27 cellular contexts compared by ENCODE assay signal in genomic region chr13:102708991-102709390, GRCh38. TPM values are rescaled to one million over a fixed set of nuclear protein-coding genes. Genes with fewer than 3 reads are reported as not detected.
DNase-seq lines count a peak whose midpoint lies in the region; ATAC-seq and TF ChIP-seq lines count a peak whose summit lies in the region.
"Had no signal": no experiment of that assay in that cellular context is flagged by ENCODE, and none has a peak within 500 bp of the region (broad histone marks: within the 10 kb centered on the region; RNA-seq: fewer than 3 reads in every experiment).

No MANE protein-coding gene starts in this region.

- H3K27ac ChIP-seq in neuronal stem cell (replicated peaks; ENCODE audit: low read length) (no peak overlapping the region), psoas muscle (peak overlapping the region; percentile 92)
- H3K27ac ChIP-seq: BLaER1 had no signal

- no peak overlapping the region for H2AFZ ChIP-seq in neuronal stem cell (ENCODE audit: low read length)

- no peak overlapping the region for H3K23ac ChIP-seq in neuronal stem cell (ENCODE audit: low read depth, low read length, poor library complexity)

- H2BK5ac ChIP-seq in neuronal stem cell (ENCODE audit: low read length) = no peak overlapping the region

- TF ChIP-seq CTCF in psoas muscle (IDR thresholded peaks at IDR 0.05) = no peak

- H3K27me3 ChIP-seq in neuronal stem cell (ENCODE audit: control insufficient read depth in 3 of 3, insufficient read depth in 3 of 3, low read depth in 1 of 3, low read length in 3 of 3) (no peaks in the 10 kb centered on the region), psoas muscle (ENCODE audit: insufficient read depth in 3 of 3, low read length in 2 of 3) (no peaks in the 10 kb centered on the region)
- H3K27me3 ChIP-seq: BE2C, BLaER1 had no signal

- H2BK12ac ChIP-seq in neuronal stem cell (ENCODE audit: low read length) = no peak overlapping the region

- H3K4me1 ChIP-seq in neuronal stem cell (ENCODE audit: control insufficient read depth in 2 of 2, insufficient read depth in 1 of 2, low read depth in 1 of 2, low read length in 2 of 2) = no peaks in the 10 kb centered on the region
- H3K4me1 ChIP-seq in psoas muscle = peaks cover 38% of the 10 kb centered on the region
- H3K4me1 ChIP-seq: BE2C, BLaER1 had no signal

- H3K79me1 ChIP-seq in neuronal stem cell (ENCODE audit: low read depth, low read length) = no peaks in the 10 kb centered on the region

- no peak overlapping the region for H3K4ac ChIP-seq in neuronal stem cell (ENCODE audit: low read length)

- DNase-seq in kidney tubule cell (ENCODE audit: low spot score) (peak; percentile 46), neuronal stem cell (ENCODE audit: low spot score) (no peak), psoas muscle (no peak), NCI-H2081 (lab: John Stamatoyannopoulos, UW) (no peak)
- DNase-seq: 8988T; ACHN; BE2C; C1 segment of cervical spinal cord; CD4-positive, alpha-beta memory T cell; CD4-positive, CD25-positive, alpha-beta regulatory T cell; CD8-positive, alpha-beta memory T cell; COR-L47; DMS 273 treated with DMSO at 0.1 percent for 48 hours; DMS153; DMS53; DMS79; DND-41; EL; GF-D8 had no signal

- ATAC-seq in psoas muscle (no peak), HG03039 (IDR thresholded peaks at IDR 0.05; ENCODE audit: unreplicated experiment) (no peak), GM19395 (IDR thresholded peaks at IDR 0.05; ENCODE audit: unreplicated experiment) (no peak), esophagus mucosa (no peak)

- intact Hi-C loops in psoas muscle (cut with DNase I) = no loop called here

- H3K14ac ChIP-seq in neuronal stem cell (ENCODE audit: low read length) = no peak overlapping the region

- no peak overlapping the region for H2BK15ac ChIP-seq in neuronal stem cell (ENCODE audit: low read length)

- no peak overlapping the region for H3K4me2 ChIP-seq in neuronal stem cell (ENCODE audit: insufficient read depth, low read length, poor library complexity, severe bottlenecking)
- H3K4me2 ChIP-seq: BLaER1 had no signal

- H3K36me3 ChIP-seq in neuronal stem cell (replicated peaks in 1 of 2; ENCODE audit: control insufficient read depth in 2 of 2, insufficient read depth in 2 of 2, low read length in 2 of 2) (no peaks in the 10 kb centered on the region), psoas muscle (ENCODE audit: insufficient read depth in 1 of 2, low read depth in 1 of 2) (no peaks in the 10 kb centered on the region)
- H3K36me3 ChIP-seq: BE2C, BLaER1 had no signal

- no peak overlapping the region for H4K8ac ChIP-seq in neuronal stem cell (ENCODE audit: low read depth, low read length)

- H3K4me3 ChIP-seq in neuronal stem cell (ENCODE audit: low read length in 2 of 2) (peak overlapping the region in 1 of 2 donors; percentile 14), psoas muscle (no peak overlapping the region)
- H3K4me3 ChIP-seq: BLaER1 had no signal

- WGBS in neuronal stem cell (ENCODE audit: extremely low coverage in 2 of 2, insufficient read length in 2 of 2, insufficient replicate concordance in 1 of 2), 2 donors = no CpG with 5 or more reads among the region's 2 CpGs
- 90 to 93% (median 91%) methylated on average over 2 of the region's 2 CpGs for WGBS in psoas muscle, 3 donors

- no peak overlapping the region for H4K91ac ChIP-seq in neuronal stem cell (ENCODE audit: low read depth, low read length, poor library complexity)

- H3K9me3 ChIP-seq in neuronal stem cell (replicated peaks in 1 of 2; ENCODE audit: control insufficient read depth in 2 of 2, insufficient read depth in 1 of 2, low read depth in 1 of 2, low read length in 2 of 2) (peaks cover 0 to 5% of the 10 kb centered on the region in 2 donors), psoas muscle (no peaks in the 10 kb centered on the region)
- H3K9me3 ChIP-seq: BE2C had no signal

- H3K9ac ChIP-seq in neuronal stem cell (ENCODE audit: low read depth, low read length, poor library complexity) = no peak overlapping the region
- H3K9ac ChIP-seq: BLaER1 had no signal

- peak overlapping the region; percentile 18 for H3K18ac ChIP-seq in neuronal stem cell (ENCODE audit: low read length)

- H2BK120ac ChIP-seq in neuronal stem cell (ENCODE audit: low read depth, low read length) = no peak overlapping the region

- no peak overlapping the region for H2AK5ac ChIP-seq in neuronal stem cell (ENCODE audit: low read depth, low read length)

RNA-seq across cellular contexts. Expression of gene METTL21C, which starts 14.1 kb away (rescaled TPM):
- polyA plus RNA-seq in neuronal stem cell (2013, experiment 1 of 2) = not detected
- polyA plus RNA-seq in neuronal stem cell (2013, experiment 2 of 2) = 0.04 TPM
- total RNA-seq in psoas muscle = 10 to 100 TPM in 1 of 4 donors, 1 to 10 TPM in 2, under 1 TPM in 1; 0.19 to 12.5 (median 2.6) TPM
- polyA plus RNA-seq in psoas muscle = under 1 TPM; 0.25 to 0.34 (median 0.31) TPM
- total RNA-seq in esophagus mucosa = not detected
- total RNA-seq: A673; CD4-positive, alpha-beta memory T cell; CD4-positive, CD25-positive, alpha-beta regulatory T cell; CD8-positive, alpha-beta memory T cell; Daoy had no signal
- polyA plus RNA-seq: AG04450; CD14-positive monocyte; CD4-positive, alpha-beta memory T cell; CD4-positive, CD25-positive, alpha-beta regulatory T cell; CD8-positive, alpha-beta memory T cell had no signal
